ENCODE assay signal across 1 cellular context in the genomic region with DNA sequence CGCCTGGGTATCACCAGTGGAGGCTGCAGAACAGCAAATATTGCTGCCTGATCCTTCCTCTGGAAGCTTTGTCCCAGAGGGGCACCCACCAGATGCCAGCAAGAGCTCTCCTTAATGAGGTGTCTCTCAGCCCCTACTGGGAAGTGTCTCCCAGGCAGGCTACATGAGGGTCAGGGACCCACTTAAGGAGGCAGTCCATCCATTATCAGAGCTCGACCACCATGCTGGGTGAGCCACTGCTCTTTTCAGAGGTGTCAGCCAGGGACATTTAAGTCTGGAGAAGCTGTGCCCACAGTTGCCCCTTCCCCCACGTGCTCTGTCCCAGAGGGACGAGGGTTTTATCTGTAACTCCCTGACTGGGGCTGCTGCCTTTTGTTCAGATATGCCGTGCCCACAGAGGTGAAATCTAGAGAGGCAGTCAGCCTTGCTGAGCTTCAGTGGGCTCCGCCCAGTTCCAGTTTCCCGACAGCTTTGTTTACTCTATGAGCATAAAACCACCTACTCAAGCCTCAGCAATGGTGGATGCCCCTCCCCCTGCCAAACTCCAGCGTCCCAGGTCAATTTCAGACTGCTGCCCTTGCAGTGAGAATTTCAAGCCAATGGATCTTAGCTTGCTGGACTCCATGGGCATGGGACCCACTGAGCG.
TF ChIP-seq lines count a peak whose summit lies in the region.

No MANE protein-coding gene starts in this region.

TF ChIP-seq in GM23338, 12 proteins besides CTCF, POLR2A, EP300 and RAD21 (continued from another document):
- TF ChIP-seq, protein P1, sequence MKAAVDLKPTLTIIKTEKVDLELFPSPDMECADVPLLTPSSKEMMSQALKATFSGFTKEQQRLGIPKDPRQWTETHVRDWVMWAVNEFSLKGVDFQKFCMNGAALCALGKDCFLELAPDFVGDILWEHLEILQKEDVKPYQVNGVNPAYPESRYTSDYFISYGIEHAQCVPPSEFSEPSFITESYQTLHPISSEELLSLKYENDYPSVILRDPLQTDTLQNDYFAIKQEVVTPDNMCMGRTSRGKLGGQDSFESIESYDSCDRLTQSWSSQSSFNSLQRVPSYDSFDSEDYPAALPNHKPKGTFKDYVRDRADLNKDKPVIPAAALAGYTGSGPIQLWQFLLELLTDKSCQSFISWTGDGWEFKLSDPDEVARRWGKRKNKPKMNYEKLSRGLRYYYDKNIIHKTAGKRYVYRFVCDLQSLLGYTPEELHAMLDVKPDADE (IDR thresholded peaks at IDR 0.05): no peak
- no peak for TF ChIP-seq NANOG (IDR thresholded peaks at IDR 0.05; ENCODE audit: borderline replicate concordance)
- TF ChIP-seq, protein P2, sequence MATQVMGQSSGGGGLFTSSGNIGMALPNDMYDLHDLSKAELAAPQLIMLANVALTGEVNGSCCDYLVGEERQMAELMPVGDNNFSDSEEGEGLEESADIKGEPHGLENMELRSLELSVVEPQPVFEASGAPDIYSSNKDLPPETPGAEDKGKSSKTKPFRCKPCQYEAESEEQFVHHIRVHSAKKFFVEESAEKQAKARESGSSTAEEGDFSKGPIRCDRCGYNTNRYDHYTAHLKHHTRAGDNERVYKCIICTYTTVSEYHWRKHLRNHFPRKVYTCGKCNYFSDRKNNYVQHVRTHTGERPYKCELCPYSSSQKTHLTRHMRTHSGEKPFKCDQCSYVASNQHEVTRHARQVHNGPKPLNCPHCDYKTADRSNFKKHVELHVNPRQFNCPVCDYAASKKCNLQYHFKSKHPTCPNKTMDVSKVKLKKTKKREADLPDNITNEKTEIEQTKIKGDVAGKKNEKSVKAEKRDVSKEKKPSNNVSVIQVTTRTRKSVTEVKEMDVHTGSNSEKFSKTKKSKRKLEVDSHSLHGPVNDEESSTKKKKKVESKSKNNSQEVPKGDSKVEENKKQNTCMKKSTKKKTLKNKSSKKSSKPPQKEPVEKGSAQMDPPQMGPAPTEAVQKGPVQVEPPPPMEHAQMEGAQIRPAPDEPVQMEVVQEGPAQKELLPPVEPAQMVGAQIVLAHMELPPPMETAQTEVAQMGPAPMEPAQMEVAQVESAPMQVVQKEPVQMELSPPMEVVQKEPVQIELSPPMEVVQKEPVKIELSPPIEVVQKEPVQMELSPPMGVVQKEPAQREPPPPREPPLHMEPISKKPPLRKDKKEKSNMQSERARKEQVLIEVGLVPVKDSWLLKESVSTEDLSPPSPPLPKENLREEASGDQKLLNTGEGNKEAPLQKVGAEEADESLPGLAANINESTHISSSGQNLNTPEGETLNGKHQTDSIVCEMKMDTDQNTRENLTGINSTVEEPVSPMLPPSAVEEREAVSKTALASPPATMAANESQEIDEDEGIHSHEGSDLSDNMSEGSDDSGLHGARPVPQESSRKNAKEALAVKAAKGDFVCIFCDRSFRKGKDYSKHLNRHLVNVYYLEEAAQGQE (IDR thresholded peaks at IDR 0.05; ENCODE audit: unreplicated experiment): no peak
- TF ChIP-seq JUNB (IDR thresholded peaks at IDR 0.05; ENCODE audit: unreplicated experiment): no peak
- no peak for TF ChIP-seq EZH2 (IDR thresholded peaks at IDR 0.05; ENCODE audit: low read depth, unreplicated experiment)
- TF ChIP-seq ZNF114 (CRISPR knock-in tag; IDR thresholded peaks at IDR 0.05): no peak
